Comparison of ENCODE assay signal across 8 cellular contexts in the genomic region with DNA sequence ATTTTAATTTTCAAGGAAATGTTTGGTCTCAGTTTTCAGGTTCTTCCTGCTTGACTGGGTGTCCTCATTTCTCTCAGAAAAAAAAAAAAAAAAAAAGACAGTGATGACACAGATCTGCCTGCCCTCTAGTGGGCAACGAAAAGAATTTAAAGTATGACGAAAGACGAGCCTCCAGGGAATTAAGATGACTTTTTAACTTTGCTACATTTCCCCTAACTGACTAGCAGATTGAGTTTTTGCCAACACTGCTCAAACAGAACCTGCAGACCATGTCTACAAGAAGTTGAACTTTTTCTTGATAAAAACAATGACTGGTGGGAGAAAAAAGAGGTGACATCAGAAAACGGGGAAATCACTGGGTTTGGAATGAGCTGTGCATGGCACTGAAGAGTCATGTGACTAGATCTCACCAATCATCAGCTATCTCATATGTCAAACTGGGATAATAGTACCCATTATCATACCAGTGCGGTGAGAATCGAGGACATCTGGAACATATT. TPM values are rescaled to one million over a fixed set of nuclear protein-coding genes. Genes with fewer than 3 reads are reported as not detected.
DNase-seq lines count a peak whose midpoint lies in the region; ATAC-seq and TF ChIP-seq lines count a peak whose summit lies in the region.

No MANE protein-coding gene starts in this region.

- peaks cover 0 to 1% of the 10 kb centered on the region in 2 donors for H3K4me1 ChIP-seq in neuronal stem cell (ENCODE audit: control insufficient read depth in 2 of 2, insufficient read depth in 1 of 2, low read depth in 1 of 2, low read length in 2 of 2)

- TF ChIP-seq CTCF in fibroblast of villous mesenchyme (IDR thresholded peaks at IDR 0.05; ENCODE audit: insufficient read depth, low read depth, low read length), result peak; percentile 58

- no peak overlapping the region for H4K91ac ChIP-seq in neuronal stem cell (ENCODE audit: low read depth, low read length, poor library complexity)

- H2BK15ac ChIP-seq in neuronal stem cell (ENCODE audit: low read length), result no peak overlapping the region

- ATAC-seq in GM19043 (IDR thresholded peaks at IDR 0.05; ENCODE audit: low read depth, unreplicated experiment), result peak; percentile 75
- peak; percentile 74 for ATAC-seq in HG03196 (IDR thresholded peaks at IDR 0.05; ENCODE audit: unreplicated experiment)

- H3K18ac ChIP-seq in neuronal stem cell (ENCODE audit: low read length), result no peak overlapping the region

- H3K9ac ChIP-seq in neuronal stem cell (ENCODE audit: low read depth, low read length, poor library complexity), result no peak overlapping the region

- H3K27ac ChIP-seq in neuronal stem cell (replicated peaks; ENCODE audit: low read length), result no peak overlapping the region

- no CpG with 5 or more reads among the region's 6 CpGs for WGBS in neuronal stem cell (ENCODE audit: extremely low coverage in 2 of 2, insufficient read length in 2 of 2, insufficient replicate concordance in 1 of 2), 2 donors

- H3K9me3 ChIP-seq in neuronal stem cell (replicated peaks in 1 of 2; ENCODE audit: control insufficient read depth in 2 of 2, insufficient read depth in 1 of 2, low read depth in 1 of 2, low read length in 2 of 2), result no peaks in the 10 kb centered on the region

- no peaks in the 10 kb centered on the region for H3K79me1 ChIP-seq in neuronal stem cell (ENCODE audit: low read depth, low read length)

- no peak overlapping the region for H3K14ac ChIP-seq in neuronal stem cell (ENCODE audit: low read length)

- H3K27me3 ChIP-seq in neuronal stem cell (ENCODE audit: control insufficient read depth in 3 of 3, insufficient read depth in 3 of 3, low read depth in 1 of 3, low read length in 3 of 3), result no peaks in the 10 kb centered on the region

- H3K36me3 ChIP-seq in neuronal stem cell (replicated peaks in 1 of 2; ENCODE audit: control insufficient read depth in 2 of 2, insufficient read depth in 2 of 2, low read length in 2 of 2), result no peaks in the 10 kb centered on the region

- H3K23ac ChIP-seq in neuronal stem cell (ENCODE audit: low read depth, low read length, poor library complexity), result no peak overlapping the region

- H3K4me3 ChIP-seq in fibroblast of villous mesenchyme (ENCODE audit: low read depth, low read length) (peak overlapping the region; percentile 28), neuronal stem cell (ENCODE audit: low read length in 2 of 2) (no peak overlapping the region)

- peak; percentile 85 for DNase-seq in DMS114 treated with DMSO at 0.1 percent for 48 hours (lab: John Stamatoyannopoulos, UW; ENCODE audit: unreplicated experiment)
- DNase-seq in NCI-H460 (ENCODE audit: extremely low read depth, low read depth), result peak; percentile 58
- DNase-seq in activated T-cell treated with anti-CD3 and anti-CD28 coated beads, Interleukin-2, amount 50 U/mL, for 48 hours, result peak; percentile 36 to 41
- DNase-seq in fibroblast of villous mesenchyme (ENCODE audit: low read depth), result peak; percentile 80
- peak; percentile 50 for DNase-seq in neuronal stem cell (ENCODE audit: low spot score)
- DNase-seq in NCI-H2107 (lab: John Stamatoyannopoulos, UW), result no peak

- H3K4me2 ChIP-seq in neuronal stem cell (ENCODE audit: insufficient read depth, low read length, poor library complexity, severe bottlenecking), result peak overlapping the region; percentile 37

- no peak overlapping the region for H4K8ac ChIP-seq in neuronal stem cell (ENCODE audit: low read depth, low read length)

- H3K4ac ChIP-seq in neuronal stem cell (ENCODE audit: low read length), result no peak overlapping the region

- H2BK120ac ChIP-seq in neuronal stem cell (ENCODE audit: low read depth, low read length), result no peak overlapping the region

- no peak overlapping the region for H2BK5ac ChIP-seq in neuronal stem cell (ENCODE audit: low read length)

- H2BK12ac ChIP-seq in neuronal stem cell (ENCODE audit: low read length), result no peak overlapping the region

- H2AK5ac ChIP-seq in neuronal stem cell (ENCODE audit: low read depth, low read length), result no peak overlapping the region

- peak overlapping the region; percentile 82 for H2AFZ ChIP-seq in neuronal stem cell (ENCODE audit: low read length)

RNA-seq across cellular contexts. Expression of a gene that starts 40.8 kb away (rescaled TPM):
- total RNA-seq in NCI-H460 (2014; rRNA removed; shearing (Covaris generic)), result 0.35 and 0.40 TPM in 2 replicates
- 0.80 TPM in 1 of 2 replicates, not detected in the other for polyA plus RNA-seq in NCI-H460 (2014; cell fraction: nucleus; rRNA removed)
- not detected in 2 replicates for total RNA-seq in fibroblast of villous mesenchyme
- polyA plus RNA-seq in neuronal stem cell (2013, experiment 1 of 2), result 0.06 TPM
- polyA plus RNA-seq in neuronal stem cell (2013, experiment 2 of 2), result 0.07 TPM
